Comparison of ENCODE assay signal across 21 cellular contexts in genomic region chr17:17116406-17116805, GRCh38.
A peak's percentile ranks its signal among the peaks of the same experiment; 100 is the strongest.
DNase-seq lines count a peak whose midpoint lies in the region; TF ChIP-seq lines count a peak whose summit lies in the region.
"Had no signal": no experiment of that assay in that cellular context is flagged by ENCODE, and none has a peak within 500 bp of the region (broad histone marks: within the 10 kb centered on the region; RNA-seq: fewer than 3 reads in every experiment).

No MANE protein-coding gene starts in this region.

- H3K79me2 ChIP-seq in osteoblast (ENCODE audit: insufficient read depth, low read length) = peaks cover 100% of the 10 kb centered on the region

- POLR2A ChIA-PET in CD8-positive, alpha-beta memory T cell (lab: Charles Lee) = no interaction called here

- peaks cover 60% of the 10 kb centered on the region for H3K4me1 Mint-ChIP-seq in activated CD4-positive, alpha-beta T cell treated with anti-CD3 and anti-CD28 coated beads, Interleukin-2, amount 10 ng/mL, durations not matched to agents 24 days and 14 days
- H3K4me1 Mint-ChIP-seq in CD8-positive, alpha-beta memory T cell = peaks cover 75 to 93% (median 86%) of the 10 kb centered on the region in 3 donors
- peaks cover 56% of the 10 kb centered on the region for H3K4me1 Mint-ChIP-seq in chondrocyte (ENCODE audit: low read depth)

- no peaks in the 10 kb centered on the region for H3K27me3 Mint-ChIP-seq in activated CD4-positive, alpha-beta T cell treated with anti-CD3 and anti-CD28 coated beads, Interleukin-2, amount 10 ng/mL, durations not matched to agents 24 days and 14 days
- H3K27me3 Mint-ChIP-seq in CD8-positive, alpha-beta memory T cell = peaks cover 0 to 1% of the 10 kb centered on the region in 2 donors
- H3K27me3 Mint-ChIP-seq in chondrocyte (ENCODE audit: low read depth) = no peaks in the 10 kb centered on the region
- H3K27me3 Mint-ChIP-seq: activated B cell treated with CpG ODN at 0.5 μM for 24 hours; dendritic cell treated with granulocyte-macrophage colony-stimulating factor and Interleukin-4, amounts not matched to agents 40 ng/mL and 50 ng/mL, for 4 days had no signal

- CTCF ChIA-PET in CD8-positive, alpha-beta memory T cell (lab: Charles Lee) = interaction anchor here (1.4 kb wide), 1 partner anchor 9 kb away, joined by 3 read pairs; no protein-coding TSS in a partner anchor

- no peaks in the 10 kb centered on the region for H3K27me3 ChIP-seq in CD8-positive, alpha-beta memory T cell (ENCODE audit: insufficient read depth, low read length, poor library complexity, severe bottlenecking)
- H3K27me3 ChIP-seq in osteoblast (ENCODE audit: insufficient read depth, low read length) (no peaks in the 10 kb centered on the region), prostate gland (replicated peaks; ENCODE audit: insufficient read depth) (no peaks in the 10 kb centered on the region)
- H3K27me3 ChIP-seq: adrenal gland, heart right ventricle had no signal

- no peaks in the 10 kb centered on the region for H3K9me3 ChIP-seq in CD8-positive, alpha-beta memory T cell (ENCODE audit: low read length)
- H3K9me3 ChIP-seq in osteoblast (ENCODE audit: low read depth, low read length) (no peaks in the 10 kb centered on the region), prostate gland (no peaks in the 10 kb centered on the region)
- H3K9me3 ChIP-seq: adrenal gland, heart right ventricle, thoracic aorta had no signal

- no peaks in the 10 kb centered on the region for H3K9me3 Mint-ChIP-seq in activated CD4-positive, alpha-beta T cell treated with anti-CD3 and anti-CD28 coated beads, Interleukin-2, amount 10 ng/mL, durations not matched to agents 24 days and 14 days
- no peaks in the 10 kb centered on the region for H3K9me3 Mint-ChIP-seq in CD8-positive, alpha-beta memory T cell
- H3K9me3 Mint-ChIP-seq in chondrocyte (ENCODE audit: low read depth) = no peaks in the 10 kb centered on the region
- H3K9me3 Mint-ChIP-seq: activated B cell treated with CpG ODN at 0.5 μM for 24 hours; dendritic cell treated with granulocyte-macrophage colony-stimulating factor and Interleukin-4, amounts not matched to agents 40 ng/mL and 50 ng/mL, for 4 days; HFFc6 had no signal

- no peak for DNase-seq in activated CD4-positive, alpha-beta T cell treated with anti-CD3 and anti-CD28 coated beads, Interleukin-2, amount 10 ng/mL, durations not matched to agents 24 days and 14 days
- DNase-seq in activated CD4-positive, alpha-beta T cell treated with anti-CD3 and anti-CD28 coated beads, Interleukin-2, amount 50 U/mL, for 1 hour = no peak
- no peak for DNase-seq in CD8-positive, alpha-beta memory T cell
- peak; percentile 58 for DNase-seq in chondrocyte (ENCODE audit: low spot score)
- DNase-seq in osteoblast (ENCODE audit: insufficient read length, low spot score, missing footprints) = peak; percentile 62
- no peak for DNase-seq in T1000 (lab: John Stamatoyannopoulos, UW)
- no peak for DNase-seq in RKO (ENCODE audit: low spot score)
- DNase-seq in prostate gland (ENCODE audit: low spot score) = no peak
- DNase-seq: 8988T; activated B cell treated with CpG ODN at 0.5 μM for 24 hours; adrenal gland; Calu3; heart right ventricle; HFFc6; NCI-H69; stimulated activated naive CD4-positive, alpha-beta T cell; T-helper 9 cell had no signal

- no peak overlapping the region for H3K4me3 Mint-ChIP-seq in activated CD4-positive, alpha-beta T cell treated with anti-CD3 and anti-CD28 coated beads, Interleukin-2, amount 10 ng/mL, durations not matched to agents 24 days and 14 days
- no peak overlapping the region for H3K4me3 Mint-ChIP-seq in CD8-positive, alpha-beta memory T cell
- no peak overlapping the region for H3K4me3 Mint-ChIP-seq in chondrocyte (ENCODE audit: unreplicated experiment)
- H3K4me3 Mint-ChIP-seq: activated B cell treated with CpG ODN at 0.5 μM for 24 hours; dendritic cell treated with granulocyte-macrophage colony-stimulating factor and Interleukin-4, amounts not matched to agents 40 ng/mL and 50 ng/mL, for 4 days; HFFc6 had no signal

- H3K4me3 ChIP-seq in CD8-positive, alpha-beta memory T cell (ENCODE audit: low read length) = no peak overlapping the region
- H3K4me3 ChIP-seq in osteoblast (ENCODE audit: insufficient read depth, low read length) = no peak overlapping the region
- H3K4me3 ChIP-seq in prostate gland = no peak overlapping the region
- H3K4me3 ChIP-seq: adrenal gland, heart right ventricle, skin epidermis, thoracic aorta had no signal

- H3K36me3 Mint-ChIP-seq in activated CD4-positive, alpha-beta T cell treated with anti-CD3 and anti-CD28 coated beads, Interleukin-2, amount 10 ng/mL, durations not matched to agents 24 days and 14 days (ENCODE audit: low read depth) = peaks cover 4% of the 10 kb centered on the region
- no peaks in the 10 kb centered on the region for H3K36me3 Mint-ChIP-seq in CD8-positive, alpha-beta memory T cell
- no peaks in the 10 kb centered on the region for H3K36me3 Mint-ChIP-seq in chondrocyte (ENCODE audit: low read depth)

- H2AFZ ChIP-seq in osteoblast (ENCODE audit: low read length) = no peak overlapping the region

- no peak overlapping the region for H3K27ac ChIP-seq in CD8-positive, alpha-beta memory T cell (ENCODE audit: low read depth, low read length)
- no peak overlapping the region for H3K27ac ChIP-seq in osteoblast (ENCODE audit: low read depth, low read length)
- no peak overlapping the region for H3K27ac ChIP-seq in prostate gland
- H3K27ac ChIP-seq: KMS-11, thoracic aorta had no signal

- no peak for TF ChIP-seq POLR2A in prostate gland (IDR thresholded peaks at IDR 0.05)

- peaks cover 68% of the 10 kb centered on the region for H3K4me1 ChIP-seq in CD8-positive, alpha-beta memory T cell (ENCODE audit: insufficient read depth, low read length)
- H3K4me1 ChIP-seq in osteoblast (ENCODE audit: insufficient read depth, low read length) (peaks cover 36% of the 10 kb centered on the region), prostate gland (replicated peaks) (peaks cover 7% of the 10 kb centered on the region)

- WGBS in prostate gland = 100% methylated on average over 4 of the region's 4 CpGs

- intact Hi-C loops in activated CD4-positive, alpha-beta T cell treated with anti-CD3 and anti-CD28 coated beads, Interleukin-2, amount 10 ng/mL, durations not matched to agents 24 days and 14 days (cut with micrococcal nuclease) = loop anchor here (5.0 kb wide), 2 partner anchors 61 to 74 kb away; partner anchors contain the start of gene MPRIP
- intact Hi-C loops in prostate gland (cut with DNase I) = no loop called here

- peak overlapping the region; percentile 48 for H3K27ac Mint-ChIP-seq in activated CD4-positive, alpha-beta T cell treated with anti-CD3 and anti-CD28 coated beads, Interleukin-2, amount 10 ng/mL, durations not matched to agents 24 days and 14 days
- peak overlapping the region in 7 of 8 donors; percentile 57 to 98 (median 78) for H3K27ac Mint-ChIP-seq in CD8-positive, alpha-beta memory T cell
- no peak overlapping the region for H3K27ac Mint-ChIP-seq in chondrocyte (ENCODE audit: unreplicated experiment)
- H3K27ac Mint-ChIP-seq: dendritic cell treated with granulocyte-macrophage colony-stimulating factor and Interleukin-4, amounts not matched to agents 40 ng/mL and 50 ng/mL, for 4 days had no signal

- H4K20me1 ChIP-seq in osteoblast (ENCODE audit: insufficient read depth, low read length) = peaks cover 99% of the 10 kb centered on the region

- TF ChIP-seq CTCF in chondrocyte (IDR thresholded peaks at IDR 0.05) (no peak), osteoblast (IDR thresholded peaks at IDR 0.05; ENCODE audit: extremely low read depth, low read depth, low read length) (no peak), prostate gland (IDR thresholded peaks at IDR 0.05) (no peak)

- no peak overlapping the region for H3K4me2 ChIP-seq in osteoblast (ENCODE audit: insufficient read depth, low read length)
- H3K4me2 ChIP-seq: KMS-11 had no signal

- H3K36me3 ChIP-seq in CD8-positive, alpha-beta memory T cell (ENCODE audit: insufficient read depth, low read length) = no peaks in the 10 kb centered on the region
- H3K36me3 ChIP-seq in osteoblast (ENCODE audit: insufficient read depth, low read length) (no peaks in the 10 kb centered on the region), prostate gland (no peaks in the 10 kb centered on the region)
- H3K36me3 ChIP-seq: adrenal gland, heart right ventricle, thoracic aorta had no signal

Comparison
In these comparisons a context has a peak if more than half of its experiments do, and no peak if none do; other contexts are left out.
1. DNase-seq: peak in chondrocyte (single experiment) and osteoblast (single experiment); none in activated CD4-positive, alpha-beta T cell treated with anti-CD3 and anti-CD28 coated beads, Interleukin-2, amount 10 ng/mL, durations not matched to agents 24 days and 14 days (single experiment), activated CD4-positive, alpha-beta T cell treated with anti-CD3 and anti-CD28 coated beads, Interleukin-2, amount 50 U/mL, for 1 hour (single experiment), CD8-positive, alpha-beta memory T cell (0 of 5), T1000 (single experiment), RKO (single experiment) and prostate gland (single experiment).